16 cellular contexts compared by ENCODE assay signal in the genomic region with DNA sequence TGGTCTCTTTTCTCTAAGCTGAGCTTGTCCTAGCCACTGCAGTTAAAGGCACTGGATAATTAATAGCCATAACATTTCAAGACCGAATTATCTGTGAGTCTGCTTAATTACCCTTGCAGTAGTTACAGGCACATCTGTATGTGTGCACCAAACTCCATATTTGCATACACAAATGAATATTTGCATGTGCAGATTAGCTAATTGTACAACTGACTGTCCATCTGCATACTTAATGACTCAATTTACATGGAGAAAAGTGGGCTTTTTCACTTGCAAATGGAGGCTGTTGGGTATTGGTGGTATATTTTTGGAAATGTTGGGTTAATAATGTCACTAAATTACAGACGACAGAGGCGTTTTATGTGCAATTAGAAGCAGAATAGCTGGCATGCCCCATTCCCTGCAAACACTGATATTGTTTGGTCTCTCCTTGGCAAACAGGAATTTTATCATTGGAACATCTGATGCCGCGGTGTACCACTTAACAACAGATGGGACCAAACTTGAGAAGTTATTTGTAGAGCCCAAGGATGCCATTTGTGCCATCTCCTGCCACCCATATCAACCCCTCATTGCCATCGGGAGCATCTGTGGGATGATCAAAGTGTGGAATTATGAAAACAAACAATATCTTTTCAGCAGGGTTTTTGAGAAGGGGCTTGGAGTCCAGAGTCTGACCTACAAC. TPM values are rescaled to one million over a fixed set of nuclear protein-coding genes. Genes with fewer than 3 reads are reported as not detected.
DNase-seq lines count a peak whose midpoint lies in the region; ATAC-seq, FAIRE-seq and TF ChIP-seq lines count a peak whose summit lies in the region.
"Had no signal": no experiment of that assay in that cellular context is flagged by ENCODE, and none has a peak within 500 bp of the region (broad histone marks: within the 10 kb centered on the region; RNA-seq: fewer than 3 reads in every experiment).

No MANE protein-coding gene starts in this region.

- no peak overlapping the region for H4K8ac ChIP-seq in neuronal stem cell (ENCODE audit: low read depth, low read length)

- H3K4me1 ChIP-seq in BLaER1 treated with 17β-estradiol and CSF1 and Interleukin-3, amounts not matched to agents 10 nM and 100 nM = peaks cover 8 to 32% (median 18%) of the 10 kb centered on the region in 10 experiments; a peak in 19 of 20 replicates
- H3K4me1 ChIP-seq in iPS-15b (ENCODE audit: control insufficient read depth, insufficient read depth, low read length) (peaks cover 9% of the 10 kb centered on the region), neuronal stem cell (ENCODE audit: control insufficient read depth in 2 of 2, insufficient read depth in 1 of 2, low read depth in 1 of 2, low read length in 2 of 2) (no peaks in the 10 kb centered on the region)

- peak overlapping the region; percentile 47 to 91 (median 72) for H3K4me2 ChIP-seq in BLaER1 treated with 17β-estradiol and CSF1 and Interleukin-3, amounts not matched to agents 10 nM and 100 nM
- no peak overlapping the region for H3K4me2 ChIP-seq in neuronal stem cell (ENCODE audit: insufficient read depth, low read length, poor library complexity, severe bottlenecking)

- H3K4me3 ChIP-seq in BLaER1 treated with 17β-estradiol and CSF1 and Interleukin-3, amounts not matched to agents 10 nM and 100 nM = peak overlapping the region in 1 of 10 experiments; percentile 27; a peak in 1 of 20 replicates
- peak overlapping the region; percentile 23 for H3K4me3 ChIP-seq in iPS-15b (ENCODE audit: low read depth, low read length)
- H3K4me3 ChIP-seq in neuronal stem cell (ENCODE audit: low read length in 2 of 2) = no peak overlapping the region
- H3K4me3 ChIP-seq: MG63 had no signal

- H3K79me1 ChIP-seq in neuronal stem cell (ENCODE audit: low read depth, low read length) = no peaks in the 10 kb centered on the region

- H3K27ac ChIP-seq in BLaER1 treated with 17β-estradiol and CSF1 and Interleukin-3, amounts not matched to agents 10 nM and 100 nM = no peak overlapping the region
- no peak overlapping the region for H3K27ac ChIP-seq in neuronal stem cell (replicated peaks; ENCODE audit: low read length)

- H2BK12ac ChIP-seq in neuronal stem cell (ENCODE audit: low read length) = no peak overlapping the region

- H2BK5ac ChIP-seq in neuronal stem cell (ENCODE audit: low read length) = no peak overlapping the region

- no peak overlapping the region for H2BK15ac ChIP-seq in neuronal stem cell (ENCODE audit: low read length)

- H3K23ac ChIP-seq in neuronal stem cell (ENCODE audit: low read depth, low read length, poor library complexity) = no peak overlapping the region

- peaks cover 0 to 8% (median 0%) of the 10 kb centered on the region in 11 experiments; a peak in 2 of 22 replicates for H3K27me3 ChIP-seq in BLaER1 treated with 17β-estradiol and CSF1 and Interleukin-3, amounts not matched to agents 10 nM and 100 nM
- H3K27me3 ChIP-seq in iPS-15b (ENCODE audit: control insufficient read depth, insufficient read depth, low read length) (no peaks in the 10 kb centered on the region), neuronal stem cell (ENCODE audit: control insufficient read depth in 3 of 3, insufficient read depth in 3 of 3, low read depth in 1 of 3, low read length in 3 of 3) (no peaks in the 10 kb centered on the region)
- H3K27me3 ChIP-seq: MG63 had no signal

- no peak overlapping the region for H3K18ac ChIP-seq in neuronal stem cell (ENCODE audit: low read length)

- no peak for ATAC-seq in GM19397 (IDR thresholded peaks at IDR 0.05; ENCODE audit: unreplicated experiment)
- ATAC-seq: T-helper 17 cell had no signal

- no peak overlapping the region for H3K14ac ChIP-seq in neuronal stem cell (ENCODE audit: low read length)

- H3K9me3 ChIP-seq in BLaER1 treated with 17β-estradiol and CSF1 and Interleukin-3, amounts not matched to agents 10 nM and 100 nM (replicated peaks in 1 of 11) = peaks cover 0 to 9% (median 5%) of the 10 kb centered on the region in 11 experiments; a peak in 12 of 22 replicates
- H3K9me3 ChIP-seq in iPS-15b (ENCODE audit: control insufficient read depth, insufficient read depth, low read length) = no peaks in the 10 kb centered on the region
- H3K9me3 ChIP-seq in neuronal stem cell (replicated peaks in 1 of 2; ENCODE audit: control insufficient read depth in 2 of 2, insufficient read depth in 1 of 2, low read depth in 1 of 2, low read length in 2 of 2) = peaks cover 0 to 3% of the 10 kb centered on the region in 2 donors
- H3K9me3 ChIP-seq: MG63 had no signal

- no peak overlapping the region for H2BK120ac ChIP-seq in neuronal stem cell (ENCODE audit: low read depth, low read length)

- TF ChIP-seq POLR2A in GM12891 (IDR thresholded peaks at IDR 0.05; ENCODE audit: low read depth, low read length) = no peak

- no peak overlapping the region for H3K4ac ChIP-seq in neuronal stem cell (ENCODE audit: low read length)

- H2AK5ac ChIP-seq in neuronal stem cell (ENCODE audit: low read depth, low read length) = no peak overlapping the region

- no peak overlapping the region for H4K91ac ChIP-seq in neuronal stem cell (ENCODE audit: low read depth, low read length, poor library complexity)

- peak overlapping the region in 3 of 11 experiments; percentile 14 to 44 (median 21); a peak in 4 of 22 replicates for H3K9ac ChIP-seq in BLaER1 treated with 17β-estradiol and CSF1 and Interleukin-3, amounts not matched to agents 10 nM and 100 nM
- H3K9ac ChIP-seq in iPS-15b (ENCODE audit: low read depth, low read length) (no peak overlapping the region), neuronal stem cell (ENCODE audit: low read depth, low read length, poor library complexity) (no peak overlapping the region)

- H2AFZ ChIP-seq in neuronal stem cell (ENCODE audit: low read length) = no peak overlapping the region

- peak; percentile 38 for FAIRE-seq in GM12891 (lab: Jason Lieb, UNC)

- no peaks in the 10 kb centered on the region for H4K20me1 ChIP-seq in BLaER1 treated with 17β-estradiol and CSF1 and Interleukin-3, amounts not matched to agents 10 nM and 100 nM

- WGBS in neuronal stem cell (ENCODE audit: extremely low coverage in 2 of 2, insufficient read length in 2 of 2, insufficient replicate concordance in 1 of 2), 2 donors = no CpG with 5 or more reads among the region's 6 CpGs

- H3K36me3 ChIP-seq in BLaER1 treated with 17β-estradiol and CSF1 and Interleukin-3, amounts not matched to agents 10 nM and 100 nM = no peaks in the 10 kb centered on the region; a peak in 1 of 22 replicates
- H3K36me3 ChIP-seq in iPS-15b (ENCODE audit: control insufficient read depth, insufficient read depth, low read length) (no peaks in the 10 kb centered on the region), neuronal stem cell (replicated peaks in 1 of 2; ENCODE audit: control insufficient read depth in 2 of 2, insufficient read depth in 2 of 2, low read length in 2 of 2) (no peaks in the 10 kb centered on the region)
- H3K36me3 ChIP-seq: MG63 had no signal

- DNase-seq in GM12891 (ENCODE audit: insufficient read length, low spot score) (no peak), NCI-H345 treated with DMSO at 0.1 percent for 48 hours (lab: John Stamatoyannopoulos, UW; ENCODE audit: unreplicated experiment) (peak; percentile 56), AG08396 (ENCODE audit: low spot score) (no peak), retina (no peak), neuronal stem cell (ENCODE audit: low spot score) (no peak)
- DNase-seq: CD4-positive, alpha-beta memory T cell; HFFc6; MG63; NCI-H1930; NCI-H2227 treated with DMSO at 0.1 percent for 48 hours; NK-92 treated with Interleukin-12 subunit alpha and Interleukin-12 subunit beta, amount 100 ng/mL, for 24 hours; SIG-M5; T-helper 17 cell had no signal

TF ChIP-seq in GM12891, 5 proteins besides CTCF, POLR2A, EP300 and RAD21:
- TF ChIP-seq SPI1 (IDR thresholded peaks at IDR 0.05; ENCODE audit: low read depth, low read length) (no peak), PAX5 (IDR thresholded peaks at IDR 0.05; ENCODE audit: insufficient read depth, low read length, severe bottlenecking) (no peak), POLR2AphosphoS5 (IDR thresholded peaks at IDR 0.05; ENCODE audit: low read depth, low read length) (no peak), TAF1 (IDR thresholded peaks at IDR 0.05; ENCODE audit: low read depth, low read length) (no peak)

RNA-seq across cellular contexts. Expression of a gene that starts 39.6 kb away (rescaled TPM):
- polyA plus RNA-seq in GM12891 (2012; ENCODE audit: low read depth, missing spikeins) = 1.8 TPM
- 3.7 TPM for polyA plus RNA-seq in neuronal stem cell (2013, experiment 1 of 2)
- polyA plus RNA-seq in neuronal stem cell (2013, experiment 2 of 2) = 3.2 TPM
